In genomic region chr14:92974541-92975345, GRCh38 we compare ENCODE assay signal across 23 cellular contexts. TPM values are rescaled to one million over a fixed set of nuclear protein-coding genes. Genes with fewer than 3 reads are reported as not detected.
A peak's percentile ranks its signal among the peaks of the same experiment; 100 is the strongest.
DNase-seq lines count a peak whose midpoint lies in the region; ATAC-seq, FAIRE-seq and TF ChIP-seq lines count a peak whose summit lies in the region.
"Had no signal": no experiment of that assay in that cellular context is flagged by ENCODE, and none has a peak within 500 bp of the region (broad histone marks: within the 10 kb centered on the region; RNA-seq: fewer than 3 reads in every experiment).

No MANE protein-coding gene starts in this region.

- DNase-seq in right lobe of liver (peak in 1 of 3 donors; percentile 63), KBM-7 (no peak), GM12891 (ENCODE audit: insufficient read length, low spot score) (no peak)
- DNase-seq in activated CD4-positive, CD25-positive, alpha-beta regulatory T cell (lab: John Stamatoyannopoulos, UW): no peak
- DNase-seq: activated B cell treated with CpG ODN at 0.5 μM for 24 hours; activated CD4-positive, alpha-beta memory T cell treated with anti-CD3 and anti-CD28 coated beads for 36 hours; activated effector memory CD4-positive, alpha-beta T cell treated with anti-CD3 and anti-CD28 coated beads, Interleukin-2, amount 50 U/mL, for 16 hours; CD4-positive, CD25-positive, alpha-beta regulatory T cell; H7; left cardiac atrium; midbrain; MM.1S; NCI-H1436 treated with DMSO at 0.1 percent for 48 hours; NCI-H526; stimulated activated CD4-positive, alpha-beta T cell treated with anti-CD3 and anti-CD28 coated beads, Interleukin-4, amount 100 ng/mL, for 1 hour; stimulated activated naive CD4-positive, alpha-beta T cell had no signal

- no peak for FAIRE-seq in GM12891 (lab: Jason Lieb, UNC)

- H3K4me1 ChIP-seq in right lobe of liver: peaks cover 0 to 25% (median 10%) of the 10 kb centered on the region in 4 donors
- H3K4me1 ChIP-seq in stomach smooth muscle (ENCODE audit: control insufficient read depth, insufficient read depth, low read length): peaks cover 21% of the 10 kb centered on the region

- H3K36me3 ChIP-seq in right lobe of liver (no peaks in the 10 kb centered on the region), stomach smooth muscle (ENCODE audit: control insufficient read depth in 2 of 2, insufficient read depth in 2 of 2, low read length in 2 of 2) (peaks cover 0 to 7% of the 10 kb centered on the region in 2 donors)

- in situ Hi-C loops in KBM-7 (cut with MboI; ENCODE audit: low pct_unique_long_range_greater_than_20kb, low sequenced_read_pairs): no loop called here

- no peak overlapping the region for H3K9ac ChIP-seq in stomach smooth muscle (ENCODE audit: low read length in 2 of 2)

- no peak overlapping the region for H3K4me3 ChIP-seq in right lobe of liver
- no peak overlapping the region for H3K4me3 ChIP-seq in stomach smooth muscle (ENCODE audit: low read length in 2 of 2)

- 80% methylated on average over 1 of the region's 17 CpGs for WGBS in right lobe of liver (ENCODE audit: insufficient coverage, low coverage, low lambda C conversion rate, missing lambda C conversion rate)

- H3K9me3 ChIP-seq in right lobe of liver (peaks cover 0 to 2% (median 0%) of the 10 kb centered on the region in 4 donors), stomach smooth muscle (ENCODE audit: control insufficient read depth in 2 of 2, low read length in 2 of 2) (peaks cover 8 to 19% of the 10 kb centered on the region in 2 donors)

- ATAC-seq in right lobe of liver (peak in 1 of 4 donors; percentile 4), GM19324 (IDR thresholded peaks at IDR 0.05; ENCODE audit: low FRiP score, unreplicated experiment) (no peak)

- intact Hi-C loops in right lobe of liver (cut with DNase I): no loop called here

- H3K27me3 ChIP-seq in right lobe of liver (no peaks in the 10 kb centered on the region), stomach smooth muscle (ENCODE audit: control insufficient read depth in 1 of 2, insufficient read depth in 2 of 2, low read length in 2 of 2) (no peaks in the 10 kb centered on the region)

- TF ChIP-seq CTCF in C4-2B (conservative IDR thresholded peaks at IDR 0.05) (no peak), VCaP (conservative IDR thresholded peaks at IDR 0.05) (no peak), right lobe of liver (IDR thresholded peaks at IDR 0.05) (no peak)

- TF ChIP-seq POLR2A in right lobe of liver (IDR thresholded peaks at IDR 0.05) (no peak), GM12891 (IDR thresholded peaks at IDR 0.05; ENCODE audit: low read depth, low read length) (no peak)

- H3K27ac ChIP-seq in C4-2B (peak overlapping the region; percentile 98), VCaP (peak overlapping the region; percentile 77), right lobe of liver (peak overlapping the region in 2 of 3 donors; percentile 46 to 79), stomach smooth muscle (ENCODE audit: low read length) (peak overlapping the region; percentile 80)

TF ChIP-seq in GM12891, 5 proteins besides CTCF, POLR2A, EP300 and RAD21:
- TF ChIP-seq TAF1 (IDR thresholded peaks at IDR 0.05; ENCODE audit: low read depth, low read length) (no peak), POU2F2 (IDR thresholded peaks at IDR 0.05; ENCODE audit: low read depth, low read length) (no peak), PAX5 (IDR thresholded peaks at IDR 0.05; ENCODE audit: insufficient read depth, low read length, severe bottlenecking) (no peak), SPI1 (IDR thresholded peaks at IDR 0.05; ENCODE audit: low read depth, low read length) (no peak), POLR2AphosphoS5 (IDR thresholded peaks at IDR 0.05; ENCODE audit: low read depth, low read length) (no peak)

RNA-seq across cellular contexts. Expression of gene CHGA, which starts 51.8 kb away (rescaled TPM):
- under 1 TPM in 2 of 6 experiments, not detected in 4; 0.18 to 0.25 TPM for total RNA-seq in right lobe of liver
- 0.10 TPM for polyA plus RNA-seq in GM12891 (2012; ENCODE audit: low read depth, missing spikeins)
- total RNA-seq: activated B cell treated with CpG ODN at 0.5 μM for 24 hours; activated CD4-positive, alpha-beta memory T cell treated with anti-CD3 and anti-CD28 coated beads for 36 hours; CD4-positive, CD25-positive, alpha-beta regulatory T cell; left cardiac atrium; RPMI7951; ureter had no signal
- polyA plus RNA-seq: AG04450 had no signal
